10 cellular contexts compared by ENCODE assay signal in genomic region chr11:13279487-13279834, GRCh38. TPM values are rescaled to one million over a fixed set of nuclear protein-coding genes. Genes with fewer than 3 reads are reported as not detected.
DNase-seq lines count a peak whose midpoint lies in the region; ATAC-seq and TF ChIP-seq lines count a peak whose summit lies in the region.
"Had no signal": no experiment of that assay in that cellular context is flagged by ENCODE, and none has a peak within 500 bp of the region (broad histone marks: within the 10 kb centered on the region; RNA-seq: fewer than 3 reads in every experiment).

No MANE protein-coding gene starts in this region.

- TF ChIP-seq POLR2A in esophagus squamous epithelium (IDR thresholded peaks at IDR 0.05), result no peak

- no peaks in the 10 kb centered on the region for H3K9me3 Mint-ChIP-seq in activated B cell treated with CpG ODN at 0.5 μM for 24 hours

- H3K14ac ChIP-seq in mesenchymal stem cell (ENCODE audit: low read length in 2 of 2), result no peak overlapping the region

- no peaks in the 10 kb centered on the region for H3K9me3 ChIP-seq in esophagus squamous epithelium
- H3K9me3 ChIP-seq in mesenchymal stem cell (ENCODE audit: control insufficient read depth, low read length), result no peaks in the 10 kb centered on the region

- H3K27me3 ChIP-seq in esophagus squamous epithelium (no peaks in the 10 kb centered on the region), rectal smooth muscle tissue (ENCODE audit: control insufficient read depth, insufficient read depth, low read length) (no peaks in the 10 kb centered on the region), mesenchymal stem cell (ENCODE audit: control insufficient read depth in 1 of 2, insufficient read depth in 1 of 2, low read length in 2 of 2) (peaks cover 0 to 33% of the 10 kb centered on the region in 2 experiments)

- H2BK5ac ChIP-seq in mesenchymal stem cell (ENCODE audit: low read depth, low read length, poor library complexity, severe bottlenecking), result no peak overlapping the region

- no peak overlapping the region for H4K91ac ChIP-seq in mesenchymal stem cell (ENCODE audit: low read length)

- H3K36me3 ChIP-seq in esophagus squamous epithelium, result no peaks in the 10 kb centered on the region
- H3K36me3 ChIP-seq in rectal smooth muscle tissue (ENCODE audit: control insufficient read depth, insufficient read depth, low read length), result no peaks in the 10 kb centered on the region
- H3K36me3 ChIP-seq in mesenchymal stem cell (ENCODE audit: control insufficient read depth in 1 of 2, insufficient read depth in 2 of 2, low read depth in 1 of 2, low read length in 2 of 2), result no peaks in the 10 kb centered on the region

- H3K18ac ChIP-seq in mesenchymal stem cell (ENCODE audit: low read depth in 1 of 2, low read length in 2 of 2), result no peak overlapping the region

- no peak overlapping the region for H2AK5ac ChIP-seq in mesenchymal stem cell (ENCODE audit: low read length, severe bottlenecking)

- peaks cover 30% of the 10 kb centered on the region for H3K79me1 ChIP-seq in mesenchymal stem cell (replicated peaks; ENCODE audit: low read length, poor library complexity, severe bottlenecking)

- H3K27ac Mint-ChIP-seq in activated B cell treated with CpG ODN at 0.5 μM for 24 hours, result no peak overlapping the region

- H3K27ac ChIP-seq in esophagus squamous epithelium (no peak overlapping the region), rectal smooth muscle tissue (ENCODE audit: low read depth, low read length) (no peak overlapping the region), mesenchymal stem cell (ENCODE audit: low read length, poor library complexity, severe bottlenecking) (no peak overlapping the region)
- H3K27ac ChIP-seq: SK-N-MC had no signal

- no peak overlapping the region for H2BK12ac ChIP-seq in mesenchymal stem cell (ENCODE audit: low read length in 2 of 2)

- peak overlapping the region; percentile 82 for H3K4me3 Mint-ChIP-seq in activated B cell treated with CpG ODN at 0.5 μM for 24 hours

- no peak for ATAC-seq in activated B cell treated with CpG ODN at 0.5 μM for 24 hours (ENCODE audit: low read depth)
- ATAC-seq in GM18867 (IDR thresholded peaks at IDR 0.05; ENCODE audit: unreplicated experiment), result no peak

- H3K4me1 ChIP-seq in esophagus squamous epithelium (peaks cover 6 to 63% (median 25%) of the 10 kb centered on the region in 3 donors), rectal smooth muscle tissue (ENCODE audit: control insufficient read depth, insufficient read depth, low read length) (peaks cover 3% of the 10 kb centered on the region), mesenchymal stem cell (ENCODE audit: control insufficient read depth, insufficient read depth, low read depth, low read length) (peaks cover 23% of the 10 kb centered on the region)

- H4K8ac ChIP-seq in mesenchymal stem cell (ENCODE audit: low read length), result no peak overlapping the region

- H3K23ac ChIP-seq in mesenchymal stem cell (ENCODE audit: low read length in 2 of 2), result no peak overlapping the region

- H2BK15ac ChIP-seq in mesenchymal stem cell (ENCODE audit: low read depth, poor library complexity, severe bottlenecking), result no peak overlapping the region

- peaks cover under 1% of the 10 kb centered on the region for H3K27me3 Mint-ChIP-seq in activated B cell treated with CpG ODN at 0.5 μM for 24 hours

- intact Hi-C loops in activated B cell treated with CpG ODN at 0.5 μM for 24 hours (cut with micrococcal nuclease), result loop anchor here (5.0 kb wide), 3 partner anchors 607 to 1693 kb away; partner anchors contain the start of genes CALCA and TEAD1
- intact Hi-C loops in esophagus squamous epithelium (cut with DNase I), result no loop called here

- TF ChIP-seq CTCF in activated B cell treated with CpG ODN at 0.5 μM for 24 hours (IDR thresholded peaks at IDR 0.05) (no peak), esophagus squamous epithelium (IDR thresholded peaks at IDR 0.05) (no peak)

- 68 to 77% methylated on average over 3 of the region's 3 CpGs for WGBS in esophagus squamous epithelium, 2 donors
- 81% methylated on average over 3 of the region's 3 CpGs for WGBS in mesenchymal stem cell

- H3K4me2 ChIP-seq in mesenchymal stem cell (ENCODE audit: low read length, poor library complexity, severe bottlenecking), result no peak overlapping the region

- H2AFZ ChIP-seq in mesenchymal stem cell (ENCODE audit: low read depth, low read length), result no peak overlapping the region

- peaks cover 41% of the 10 kb centered on the region for H3K4me1 Mint-ChIP-seq in activated B cell treated with CpG ODN at 0.5 μM for 24 hours

- H3K9ac ChIP-seq in rectal smooth muscle tissue (ENCODE audit: low read length) (no peak overlapping the region), mesenchymal stem cell (ENCODE audit: low read length) (no peak overlapping the region)

- POLR2A ChIA-PET in activated B cell treated with CpG ODN at 0.5 μM for 24 hours (lab: Charles Lee), result interaction anchor here (0.6 kb wide), 1 partner anchor 186 kb away, joined by 3 read pairs; no protein-coding TSS in a partner anchor

- H3K4ac ChIP-seq in mesenchymal stem cell (ENCODE audit: low read depth in 1 of 2, low read length in 2 of 2), result no peak overlapping the region

- H2BK120ac ChIP-seq in mesenchymal stem cell (ENCODE audit: low read depth, low read length), result no peak overlapping the region

- DNase-seq in activated B cell treated with CpG ODN at 0.5 μM for 24 hours (no peak), esophagus squamous epithelium (lab: John Stamatoyannopoulos, UW) (no peak), SW480 (ENCODE audit: low spot score) (no peak), SHP77 (lab: John Stamatoyannopoulos, UW) (no peak), mesenchymal stem cell (no peak)
- DNase-seq: effector CD4-positive, alpha-beta T cell had no signal

- CTCF ChIA-PET in activated B cell treated with CpG ODN at 0.5 μM for 24 hours (lab: Charles Lee), result interaction anchor here (2.0 kb wide), 1 partner anchor 64 kb away, joined by 7 read pairs; no protein-coding TSS in a partner anchor

- H3K4me3 ChIP-seq in GM08714 (ENCODE audit: low read length), result peak overlapping the region; percentile 98
- peak overlapping the region; percentile 96 to 100 (median 100) for H3K4me3 ChIP-seq in esophagus squamous epithelium
- H3K4me3 ChIP-seq in rectal smooth muscle tissue (ENCODE audit: low read length), result peak overlapping the region; percentile 96
- H3K4me3 ChIP-seq in mesenchymal stem cell (ENCODE audit: insufficient read depth in 1 of 2, low read depth in 1 of 2, low read length in 2 of 2), result peak overlapping the region in 1 of 2 experiments; percentile 91
- H3K4me3 ChIP-seq: SK-N-MC had no signal

- H3K36me3 Mint-ChIP-seq in activated B cell treated with CpG ODN at 0.5 μM for 24 hours (ENCODE audit: low read depth), result peaks cover 8% of the 10 kb centered on the region

RNA-seq across cellular contexts. Expression of gene BMAL1, which starts 1.9 kb away (rescaled TPM):
- total RNA-seq in activated B cell treated with CpG ODN at 0.5 μM for 24 hours (21.9 and 30.1 TPM in 2 replicates), esophagus squamous epithelium (10 to 100 TPM; 21.4 to 39.5 (median 22.3) TPM)
- polyA plus RNA-seq in mesenchymal stem cell (2013, experiment 1 of 2), result 9.0 TPM
- polyA plus RNA-seq in mesenchymal stem cell (2013, experiment 2 of 2), result 10.0 TPM
